ENCODE assay signal across 12 cellular contexts in genomic region chr19:6402834-6403608, GRCh38. TPM values are rescaled to one million over a fixed set of nuclear protein-coding genes. Genes with fewer than 3 reads are reported as not detected.
A peak's percentile ranks its signal among the peaks of the same experiment; 100 is the strongest.
DNase-seq lines count a peak whose midpoint lies in the region; TF ChIP-seq lines count a peak whose summit lies in the region.
"Had no signal": no experiment of that assay in that cellular context is flagged by ENCODE, and none has a peak within 500 bp of the region (broad histone marks: within the 10 kb centered on the region; RNA-seq: fewer than 3 reads in every experiment).

No MANE protein-coding gene starts in this region.

- peak overlapping the region; percentile 33 for H3K27ac ChIP-seq in mesodermal cell (ENCODE audit: low read depth, low read length, severe bottlenecking)
- peak overlapping the region; percentile 67 for H3K27ac ChIP-seq in temporal lobe (ENCODE audit: low read depth, low read length)
- no peak overlapping the region for H3K27ac ChIP-seq in mammary epithelial cell (ENCODE audit: insufficient read depth, low read depth, low read length)
- H3K27ac ChIP-seq in RWPE1: no peak overlapping the region
- H3K27ac ChIP-seq: A549, tibial artery had no signal

- dilution Hi-C loops in mammary epithelial cell (cut with HindIII; ENCODE audit: low sequenced_read_pairs): no loop called here

- H3K4me3 ChIP-seq in mesodermal cell (ENCODE audit: extremely low read depth, insufficient read depth, low read length, poor library complexity, severe bottlenecking) (no peak overlapping the region), mammary epithelial cell (replicated peaks in 1 of 3; ENCODE audit: insufficient read depth in 1 of 3, low read depth in 2 of 3, low read length in 3 of 3) (no peak overlapping the region)
- H3K4me3 ChIP-seq: A549, tibial artery had no signal

- H3K36me3 ChIP-seq in mesodermal cell (ENCODE audit: control insufficient read depth, insufficient read depth, low read length): no peaks in the 10 kb centered on the region
- H3K36me3 ChIP-seq in mammary epithelial cell (ENCODE audit: insufficient read depth, low read length): no peaks in the 10 kb centered on the region
- H3K36me3 ChIP-seq: tibial artery had no signal

- H4K20me1 ChIP-seq in mammary epithelial cell (ENCODE audit: insufficient read depth, low read length): no peaks in the 10 kb centered on the region

- no peaks in the 10 kb centered on the region for H3K4me1 Mint-ChIP-seq in activated naive CD4-positive, alpha-beta T cell treated with anti-CD3 and anti-CD28 coated beads, Interleukin-2, amount 10 ng/mL, durations not matched to agents 7 days and 5 days

- no peaks in the 10 kb centered on the region for H3K79me2 ChIP-seq in mammary epithelial cell (ENCODE audit: insufficient read depth, low read length)

- WGBS in mesodermal cell (ENCODE audit: insufficient coverage in 2 of 2), 2 experiments: 85 to 86% methylated on average over 20 of the region's 23 CpGs
- WGBS in mammary epithelial cell (ENCODE audit: low coverage, missing lambda C conversion rate): 70% methylated on average over 14 of the region's 23 CpGs

- H3K9me3 ChIP-seq in mesodermal cell (ENCODE audit: control insufficient read depth, low read length) (no peaks in the 10 kb centered on the region), mammary epithelial cell (replicated peaks; ENCODE audit: insufficient read depth, low read length) (no peaks in the 10 kb centered on the region)
- H3K9me3 ChIP-seq: A549, tibial artery had no signal

- DNase-seq in NCI-H1092 treated with DMSO at 0.1 percent for 48 hours (lab: John Stamatoyannopoulos, UW) (peak; percentile 40), NCI-H1092 (lab: John Stamatoyannopoulos, UW) (no peak), dermis microvascular lymphatic vessel endothelial cell (ENCODE audit: low read depth in 2 of 2) (peak; percentile 81 to 85), mammary epithelial cell (no peak), RWPE1 (ENCODE audit: low spot score) (no peak)
- DNase-seq in activated naive CD4-positive, alpha-beta T cell treated with anti-CD3 and anti-CD28 coated beads, Interleukin-2, amount 10 ng/mL, durations not matched to agents 7 days and 5 days: no peak
- DNase-seq: activated naive CD8-positive, alpha-beta T cell treated with anti-CD3 and anti-CD28 coated beads, Interleukin-2, amount 10 ng/mL, durations not matched to agents 7 days and 5 days; MM.1S; tibial artery had no signal

- intact Hi-C loops in mammary epithelial cell (cut with micrococcal nuclease): no loop called here

- CTCF ChIA-PET in mammary epithelial cell (lab: Charles Lee; ENCODE audit: low non-redundant PET) (no interaction called here), RWPE1 (lab: Yijun Ruan, JAX) (interaction anchor here (1.5 kb wide), 1 partner anchor 14 kb away, joined by 5 read pairs; no protein-coding TSS in a partner anchor)
- CTCF ChIA-PET in activated naive CD4-positive, alpha-beta T cell treated with anti-CD3 and anti-CD28 coated beads, Interleukin-2, amount 10 ng/mL, durations not matched to agents 7 days and 5 days (lab: Charles Lee): no interaction called here

- no peak overlapping the region for H3K27ac Mint-ChIP-seq in activated naive CD4-positive, alpha-beta T cell treated with anti-CD3 and anti-CD28 coated beads, Interleukin-2, amount 10 ng/mL, durations not matched to agents 7 days and 5 days
- H3K27ac Mint-ChIP-seq: activated naive CD8-positive, alpha-beta T cell treated with anti-CD3 and anti-CD28 coated beads, Interleukin-2, amount 10 ng/mL, durations not matched to agents 7 days and 5 days had no signal

- H3K4me3 Mint-ChIP-seq in activated naive CD4-positive, alpha-beta T cell treated with anti-CD3 and anti-CD28 coated beads, Interleukin-2, amount 10 ng/mL, durations not matched to agents 7 days and 5 days: no peak overlapping the region
- H3K4me3 Mint-ChIP-seq: activated naive CD8-positive, alpha-beta T cell treated with anti-CD3 and anti-CD28 coated beads, Interleukin-2, amount 10 ng/mL, durations not matched to agents 7 days and 5 days had no signal

- no peak overlapping the region for H3K4me2 ChIP-seq in mammary epithelial cell (ENCODE audit: insufficient read depth, low read depth, low read length)
- H3K4me2 ChIP-seq: A549 had no signal

- in situ Hi-C loops in mammary epithelial cell (cut with MboI; ENCODE audit: low sequenced_read_pairs in 2 of 2): no loop called here

- no peak for TF ChIP-seq CTCF in mammary epithelial cell (conservative IDR thresholded peaks at IDR 0.05 in 1 of 2, IDR thresholded peaks at IDR 0.05 in 1 of 2; ENCODE audit: extremely low read depth in 1 of 2, insufficient read depth in 1 of 2, low read depth in 1 of 2, low read length in 2 of 2)
- TF ChIP-seq CTCF in RWPE1 (conservative IDR thresholded peaks at IDR 0.05; ENCODE audit: low read depth): no peak

- H3K27me3 Mint-ChIP-seq in activated naive CD4-positive, alpha-beta T cell treated with anti-CD3 and anti-CD28 coated beads, Interleukin-2, amount 10 ng/mL, durations not matched to agents 7 days and 5 days: peaks cover 5% of the 10 kb centered on the region
- H3K27me3 Mint-ChIP-seq: activated naive CD8-positive, alpha-beta T cell treated with anti-CD3 and anti-CD28 coated beads, Interleukin-2, amount 10 ng/mL, durations not matched to agents 7 days and 5 days had no signal

- H2AFZ ChIP-seq in mammary epithelial cell (ENCODE audit: low read depth, low read length): no peak overlapping the region

- H3K9ac ChIP-seq in mammary epithelial cell (ENCODE audit: insufficient read depth, low read length): no peak overlapping the region

- H3K9me3 Mint-ChIP-seq in activated naive CD4-positive, alpha-beta T cell treated with anti-CD3 and anti-CD28 coated beads, Interleukin-2, amount 10 ng/mL, durations not matched to agents 7 days and 5 days: no peaks in the 10 kb centered on the region
- H3K9me3 Mint-ChIP-seq: activated naive CD8-positive, alpha-beta T cell treated with anti-CD3 and anti-CD28 coated beads, Interleukin-2, amount 10 ng/mL, durations not matched to agents 7 days and 5 days had no signal

- no peaks in the 10 kb centered on the region for H3K27me3 ChIP-seq in mammary epithelial cell (ENCODE audit: insufficient read depth, low read length)
- H3K27me3 ChIP-seq: tibial artery had no signal

- no peaks in the 10 kb centered on the region for H3K36me3 Mint-ChIP-seq in activated naive CD4-positive, alpha-beta T cell treated with anti-CD3 and anti-CD28 coated beads, Interleukin-2, amount 10 ng/mL, durations not matched to agents 7 days and 5 days
- H3K36me3 Mint-ChIP-seq: activated naive CD8-positive, alpha-beta T cell treated with anti-CD3 and anti-CD28 coated beads, Interleukin-2, amount 10 ng/mL, durations not matched to agents 7 days and 5 days had no signal

- POLR2A ChIA-PET in RWPE1 (lab: Yijun Ruan, JAX; ENCODE audit: low non-redundant PET): interaction anchor here (0.5 kb wide), 1 partner anchor 378 kb away, joined by 3 read pairs; no protein-coding TSS in a partner anchor

- H3K4me1 ChIP-seq in mesodermal cell (ENCODE audit: control insufficient read depth, insufficient read depth, low read length, poor library complexity, severe bottlenecking): peaks cover 10% of the 10 kb centered on the region
- H3K4me1 ChIP-seq in mammary epithelial cell (ENCODE audit: insufficient read depth, low read length): no peaks in the 10 kb centered on the region
- H3K4me1 ChIP-seq: A549, tibial artery had no signal

- no TSS peak for BruUV-seq in mammary epithelial cell (replicated peaks; lab: Mats Ljungman, UMichigan)

RNA-seq across cellular contexts. Expression of gene GTF2F1, which starts 10.1 kb away (rescaled TPM):
- total RNA-seq in dermis microvascular lymphatic vessel endothelial cell (35.7 and 43.4 TPM in 2 replicates), temporal lobe (35.4 TPM), mammary epithelial cell (10 to 100 TPM; 32.7 to 64.8 TPM)
- 60.0 TPM for polyA plus RNA-seq in mesodermal cell (2013, experiment 1 of 2)
- polyA plus RNA-seq in mesodermal cell (2013, experiment 2 of 2): 57.4 TPM
- polyA plus RNA-seq in mammary epithelial cell: 56.1 TPM
- polyA minus RNA-seq in mammary epithelial cell: 26.9 TPM

RNA-seq across cellular contexts. Expression of gene KHSRP, which starts 21.6 kb away (rescaled TPM):
- 89.9 and 116 TPM in 2 replicates for total RNA-seq in dermis microvascular lymphatic vessel endothelial cell
- 307 TPM for polyA plus RNA-seq in mesodermal cell (2013, experiment 1 of 2)
- 282 TPM for polyA plus RNA-seq in mesodermal cell (2013, experiment 2 of 2)
- 120 TPM for total RNA-seq in temporal lobe
- 100 to 1,000 TPM in 1 of 2 donors, 10 to 100 TPM in 1; 90.5 to 287 TPM for total RNA-seq in mammary epithelial cell
- polyA plus RNA-seq in mammary epithelial cell: 110 TPM
- polyA minus RNA-seq in mammary epithelial cell: 425 TPM

RNA-seq across cellular contexts. Expression of gene PSPN, which starts 27.3 kb away (rescaled TPM):
- total RNA-seq in dermis microvascular lymphatic vessel endothelial cell (0.64 and 1.0 TPM in 2 replicates), temporal lobe (3.0 TPM), mammary epithelial cell (under 1 TPM; 0.67 to 0.96 TPM)
- polyA plus RNA-seq in mesodermal cell (2013, experiment 1 of 2): 1.8 TPM
- polyA plus RNA-seq in mesodermal cell (2013, experiment 2 of 2): 1.2 TPM
- polyA plus RNA-seq in mammary epithelial cell: 0.31 TPM
- polyA minus RNA-seq in mammary epithelial cell: 2.3 TPM

RNA-seq across cellular contexts. Expression of gene ALKBH7, which starts 30.4 kb away (rescaled TPM):
- total RNA-seq in dermis microvascular lymphatic vessel endothelial cell: 20.5 and 30.5 TPM in 2 replicates
- polyA plus RNA-seq in mesodermal cell (2013, experiment 1 of 2): 66.9 TPM
- 57.4 TPM for polyA plus RNA-seq in mesodermal cell (2013, experiment 2 of 2)
- total RNA-seq in temporal lobe: 30.0 TPM
- total RNA-seq in mammary epithelial cell: 10 to 100 TPM; 33.8 to 38.6 TPM
- polyA plus RNA-seq in mammary epithelial cell: 15.9 TPM
- polyA minus RNA-seq in mammary epithelial cell: 4.3 TPM

RNA-seq across cellular contexts. Expression of gene SLC25A41, which starts 30.5 kb away (rescaled TPM):
- total RNA-seq in dermis microvascular lymphatic vessel endothelial cell: 0.13 TPM in 2 replicates
- polyA plus RNA-seq in mesodermal cell (2013, experiment 1 of 2): 0.33 TPM
- polyA plus RNA-seq in mesodermal cell (2013, experiment 2 of 2): 0.25 TPM
- total RNA-seq in temporal lobe: 0.98 TPM
- total RNA-seq in mammary epithelial cell: not detected
- polyA plus RNA-seq in mammary epithelial cell: 0.06 TPM
- not detected for polyA minus RNA-seq in mammary epithelial cell

Comparison
In these comparisons a context has a peak if more than half of its experiments do, and no peak if none do; other contexts are left out.
1. DNase-seq: peak in NCI-H1092 treated with DMSO at 0.1 percent for 48 hours (single experiment) and dermis microvascular lymphatic vessel endothelial cell (2 of 2); none in NCI-H1092 (single experiment), mammary epithelial cell (single experiment), RWPE1 (single experiment) and activated naive CD4-positive, alpha-beta T cell treated with anti-CD3 and anti-CD28 coated beads, Interleukin-2, amount 10 ng/mL, durations not matched to agents 7 days and 5 days (single experiment).
2. H3K27ac ChIP-seq: peak in mesodermal cell (single experiment) and temporal lobe (single experiment); none in mammary epithelial cell (single experiment) and RWPE1 (single experiment).